ENCODE assay signal across 11 cellular contexts in genomic region chr1:184970691-184971161, GRCh38. TPM values are rescaled to one million over a fixed set of nuclear protein-coding genes. Genes with fewer than 3 reads are reported as not detected.
DNase-seq lines count a peak whose midpoint lies in the region; ATAC-seq, FAIRE-seq and TF ChIP-seq lines count a peak whose summit lies in the region.
"Had no signal": no experiment of that assay in that cellular context is flagged by ENCODE, and none has a peak within 500 bp of the region (broad histone marks: within the 10 kb centered on the region; RNA-seq: fewer than 3 reads in every experiment).

No MANE protein-coding gene starts in this region.

- no peak for TF ChIP-seq RAD21 in GM12878 (IDR thresholded peaks at IDR 0.05; ENCODE audit: insufficient read depth, low read depth, low read length)

- 34% methylated on average over 5 of the region's 5 CpGs for WGBS in GM12878 (ENCODE audit: insufficient coverage, insufficient replicate concordance, low lambda C conversion rate, missing lambda C conversion rate)

- TF ChIP-seq EP300 in GM12878 (IDR thresholded peaks at IDR 0.05; ENCODE audit: borderline replicate concordance in 1 of 2, control insufficient read depth in 1 of 2, low read depth in 2 of 2, low read length in 2 of 2) = no peak

- H3K4me3 ChIP-seq in GM12878 = 0 out of 2 replicates have a peak overlapping the region, but pooled peaks have one; percentile 3

- H3K36me3 Mint-ChIP-seq in osteocyte (ENCODE audit: unreplicated experiment) = no peaks in the 10 kb centered on the region
- no peaks in the 10 kb centered on the region for H3K36me3 Mint-ChIP-seq in mesothelial cell of epicardium

- H3K4me3 Mint-ChIP-seq in osteocyte (ENCODE audit: unreplicated experiment) = no peak overlapping the region
- H3K4me3 Mint-ChIP-seq in mesothelial cell of epicardium = no peak overlapping the region

- H3K27me3 ChIP-seq in GM12878 (replicated peaks in 1 of 2; ENCODE audit: control insufficient read depth in 2 of 2, insufficient read depth in 2 of 2, low read length in 1 of 2) = no peaks in the 10 kb centered on the region
- H3K27me3 ChIP-seq: brain microvascular endothelial cell had no signal

- H3K4me1 Mint-ChIP-seq in osteocyte (ENCODE audit: unreplicated experiment) = peaks cover 48% of the 10 kb centered on the region
- H3K4me1 Mint-ChIP-seq in mesothelial cell of epicardium = peaks cover 14% of the 10 kb centered on the region

- H3K9me3 Mint-ChIP-seq in osteocyte (ENCODE audit: unreplicated experiment) = no peaks in the 10 kb centered on the region
- H3K9me3 Mint-ChIP-seq in mesothelial cell of epicardium = no peaks in the 10 kb centered on the region

- no peak for ATAC-seq in GM12878
- no peak for ATAC-seq in GM18909 (IDR thresholded peaks at IDR 0.05; ENCODE audit: poor library complexity, unreplicated experiment)
- ATAC-seq: activated CD4-positive, CD25-positive, alpha-beta regulatory T cell treated with anti-CD3 and anti-CD28 coated beads, Interleukin-2, amount 50 U/mL, for 24 hours had no signal

- no peak overlapping the region for H3K9ac ChIP-seq in GM12878 (ENCODE audit: control insufficient read depth, insufficient read depth, low read length)

- CTCF ChIA-PET in GM12878 (lab: Yijun Ruan, JAX) = interaction anchor here (0.9 to 5.7 kb wide), 8 partner anchors 8 to 228 kb away, joined by 3 to 35 read pairs (median 4); no protein-coding TSS in a partner anchor

- peaks cover 25% of the 10 kb centered on the region for H3K4me1 ChIP-seq in GM12878 (ENCODE audit: control insufficient read depth, insufficient read depth, low read length)

- intact Hi-C loops in GM12878 (cut with micrococcal nuclease; ENCODE audit: unreplicated experiment) = loop anchor here (5.0 kb wide), 2 partner anchors 78 to 218 kb away; partner anchors contain the start of gene EDEM3

- no peaks in the 10 kb centered on the region for H4K20me1 ChIP-seq in GM12878 (ENCODE audit: control insufficient read depth, insufficient read depth)

- no peak overlapping the region for H2AFZ ChIP-seq in GM12878 (ENCODE audit: control insufficient read depth, low read depth, low read length)

- POLR2A ChIA-PET in GM12878 (lab: Charles Lee) = interaction anchor here (0.7 to 2.4 kb wide), 6 partner anchors 8 to 218 kb away, joined by 3 to 10 read pairs (median 4); no protein-coding TSS in a partner anchor

- DNase-seq in Daoy (ENCODE audit: low read depth) (peak; percentile 55), M059J (ENCODE audit: low read depth) (peak; percentile 66), GM12878 (ENCODE audit: low read depth, low spot score) (no peak), osteocyte (ENCODE audit: extremely low spot score, unreplicated experiment) (no peak), mesothelial cell of epicardium (ENCODE audit: low spot score in 2 of 2, unreplicated experiment in 2 of 2) (no peak), GDM1 (lab: John Stamatoyannopoulos, UW) (no peak), NCI-H748 treated with DMSO at 0.1 percent for 48 hours (lab: John Stamatoyannopoulos, UW) (no peak)
- DNase-seq: brain microvascular endothelial cell, head of caudate nucleus had no signal

- FAIRE-seq in GM12878 (lab: Jason Lieb, UNC) = no peak

- no peaks in the 10 kb centered on the region for H3K27me3 Mint-ChIP-seq in osteocyte (ENCODE audit: unreplicated experiment)
- H3K27me3 Mint-ChIP-seq in mesothelial cell of epicardium (ENCODE audit: low read depth) = peaks cover 36% of the 10 kb centered on the region

- RAD21 ChIA-PET in GM12878 (lab: Charles Lee; ENCODE audit: unreplicated experiment) = interaction anchor here (1.0 to 3.1 kb wide), 6 partner anchors 11 to 165 kb away, joined by 3 to 22 read pairs (median 6); no protein-coding TSS in a partner anchor

- no TSS peak for BruUV-seq in GM12878 (replicated peaks; lab: Mats Ljungman, UMichigan)

- no peaks in the 10 kb centered on the region for H3K36me3 ChIP-seq in GM12878 (ENCODE audit: control insufficient read depth in 2 of 2, insufficient read depth in 2 of 2, low read length in 1 of 2)
- H3K36me3 ChIP-seq: brain microvascular endothelial cell had no signal

- peak overlapping the region; percentile 87; the same call in 1 of the 2 replicates for H3K4me2 ChIP-seq in GM12878 (ENCODE audit: control insufficient read depth, insufficient read depth)

- SMC1A ChIA-PET in GM12878 (lab: Charles Lee; ENCODE audit: uncharacterized antibody, unreplicated experiment) = interaction anchor here (0.7 to 5.9 kb wide), 14 partner anchors 8 to 479 kb away, joined by 3 to 32 read pairs (median 12); no protein-coding TSS in a partner anchor

- peaks cover 34% of the 10 kb centered on the region for H3K79me2 ChIP-seq in GM12878 (ENCODE audit: control insufficient read depth, insufficient read depth, low read length)

- TF ChIP-seq CTCF in GM12878 (IDR thresholded peaks at IDR 0.05 in 2 of 3, conservative IDR thresholded peaks at IDR 0.05 in 1 of 3; ENCODE audit: control insufficient read depth in 2 of 3, extremely low read depth in 1 of 3, insufficient read depth in 1 of 3, low read depth in 3 of 3, low read length in 3 of 3) (no peak), osteocyte (IDR thresholded peaks at IDR 0.05) (no peak), mesothelial cell of epicardium (IDR thresholded peaks at IDR 0.05; ENCODE audit: unreplicated experiment) (no peak)

- H3K27ac Mint-ChIP-seq in osteocyte (ENCODE audit: unreplicated experiment) (peak overlapping the region; percentile 33), mesothelial cell of epicardium (no peak overlapping the region)

- no peaks in the 10 kb centered on the region for H3K9me3 ChIP-seq in GM12878 (replicated peaks; ENCODE audit: control insufficient read depth, insufficient read depth, low read length)

- in situ Hi-C loops in GM12878 (cut with MboI) = no loop called here

- no peak for TF ChIP-seq POLR2A in GM12878 (IDR thresholded peaks at IDR 0.05; ENCODE audit: low read depth, low read length)

- no peak overlapping the region for H3K27ac ChIP-seq in GM12878 (ENCODE audit: control insufficient read depth, insufficient read depth)
- H3K27ac ChIP-seq: brain microvascular endothelial cell had no signal

TF ChIP-seq in GM12878, 131 proteins besides CTCF, POLR2A, EP300 and RAD21:
- TF ChIP-seq MYC (IDR thresholded peaks at IDR 0.05; ENCODE audit: insufficient read depth, insufficient read length, insufficient replicate concordance, low read length, severe bottlenecking) (no peak), PAX8 (IDR thresholded peaks at IDR 0.05) (no peak), ZNF24 (IDR thresholded peaks at IDR 0.05) (no peak), NFIC (IDR thresholded peaks at IDR 0.05; ENCODE audit: low read depth, low read length) (peak; percentile 74; the same call in 1 of the 2 replicates), RBBP5 (conservative IDR thresholded peaks at IDR 0.05) (no peak), TCF3 (IDR thresholded peaks at IDR 0.05; ENCODE audit: borderline replicate concordance, insufficient read depth, low read depth, low read length) (no peak), TCF12 (IDR thresholded peaks at IDR 0.05; ENCODE audit: low read depth, low read length) (no peak), JUNB (IDR thresholded peaks at IDR 0.05) (peak; percentile 26; the same call in 1 of the 2 replicates), NR2F1 (conservative IDR thresholded peaks at IDR 0.05) (no peak), EED (IDR thresholded peaks at IDR 0.05; ENCODE audit: low read depth) (0 out of 2 replicates have a peak, but pooled peaks have one; percentile 31), POLR2AphosphoS5 (IDR thresholded peaks at IDR 0.05; ENCODE audit: low read length) (no peak)
- TF ChIP-seq, protein P1, sequence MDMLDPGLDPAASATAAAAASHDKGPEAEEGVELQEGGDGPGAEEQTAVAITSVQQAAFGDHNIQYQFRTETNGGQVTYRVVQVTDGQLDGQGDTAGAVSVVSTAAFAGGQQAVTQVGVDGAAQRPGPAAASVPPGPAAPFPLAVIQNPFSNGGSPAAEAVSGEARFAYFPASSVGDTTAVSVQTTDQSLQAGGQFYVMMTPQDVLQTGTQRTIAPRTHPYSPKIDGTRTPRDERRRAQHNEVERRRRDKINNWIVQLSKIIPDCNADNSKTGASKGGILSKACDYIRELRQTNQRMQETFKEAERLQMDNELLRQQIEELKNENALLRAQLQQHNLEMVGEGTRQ (IDR thresholded peaks at IDR 0.05; ENCODE audit: borderline replicate concordance, low read depth, low read length) = no peak
- TF ChIP-seq, protein P2, sequence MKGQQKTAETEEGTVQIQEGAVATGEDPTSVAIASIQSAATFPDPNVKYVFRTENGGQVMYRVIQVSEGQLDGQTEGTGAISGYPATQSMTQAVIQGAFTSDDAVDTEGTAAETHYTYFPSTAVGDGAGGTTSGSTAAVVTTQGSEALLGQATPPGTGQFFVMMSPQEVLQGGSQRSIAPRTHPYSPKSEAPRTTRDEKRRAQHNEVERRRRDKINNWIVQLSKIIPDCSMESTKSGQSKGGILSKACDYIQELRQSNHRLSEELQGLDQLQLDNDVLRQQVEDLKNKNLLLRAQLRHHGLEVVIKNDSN (IDR thresholded peaks at IDR 0.05; ENCODE audit: borderline replicate concordance, extremely low read length, insufficient read depth, low read depth, low read length) = no peak

RNA-seq across cellular contexts. Expression of gene NIBAN1, which starts 3.6 kb away (rescaled TPM):
- 15.4 and 17.4 TPM in 2 replicates for total RNA-seq in Daoy (2014; rRNA removed; shearing (Covaris generic))
- total RNA-seq in M059J (2014; rRNA removed; shearing (Covaris generic)) = 23.3 and 36.0 TPM in 2 replicates
- total RNA-seq in GM12878 (2013; cell fraction: nucleolus; rRNA removed) = 16.0 and 19.5 TPM in 2 replicates
- total RNA-seq in GM12878 (2014; rRNA removed) = 59.4 and 63.8 TPM in 2 replicates
- total RNA-seq in GM12878 (2014; rRNA removed; fragmentation: Illumina TruSeq; extraction: Trizol) = 58.9 and 59.9 TPM in 2 replicates
- 66.4 and 67.8 TPM in 2 replicates for total RNA-seq in GM12878 (2021)
- 11.4 TPM for polyA plus RNA-seq in GM12878 (2011; ENCODE audit: low read depth)
- polyA plus RNA-seq in GM12878 (2011; rRNA removed) = 14.0 and 14.3 TPM in 2 replicates
- 9.7 and 10.6 TPM in 2 replicates for polyA plus RNA-seq in GM12878 (2011; cell fraction: cytosol; rRNA removed)
- polyA plus RNA-seq in GM12878 (2011; cell fraction: nucleus; rRNA removed) = 9.3 and 16.1 TPM in 2 replicates
- polyA plus RNA-seq in GM12878 (2012) = 15.2 TPM in 2 replicates
- 62.3 and 69.0 TPM in 2 replicates for polyA plus RNA-seq in GM12878 (2014; fragmentation: Illumina TruSeq; extraction: Trizol)
- polyA plus RNA-seq in GM12878 (2014; fragmentation: Nextera tagmentation; extraction: Ambion mirVana) = 10 to 100 TPM; 11.2 to 15.1 TPM
- 40.0 and 40.9 TPM in 2 replicates for polyA plus RNA-seq in GM12878 (2014; rRNA removed)
- 10 to 100 TPM; 42.6 to 45.9 TPM for polyA plus RNA-seq in GM12878 (2016; fragmentation: Nextera tagmentation; extraction: Ambion mirVana)
- polyA minus RNA-seq in GM12878 (2011; rRNA and poly(A)+ RNA removed) = 18.1 and 19.2 TPM in 2 replicates
- 7.4 and 10.1 TPM in 2 replicates for polyA minus RNA-seq in GM12878 (2011; cell fraction: cytosol; rRNA and poly(A)+ RNA removed)
- 8.0 and 15.4 TPM in 2 replicates for polyA minus RNA-seq in GM12878 (2011; cell fraction: nucleus; rRNA and poly(A)+ RNA removed)
- total RNA-seq in osteocyte = 12.5 and 16.5 TPM in 2 replicates
- 0.38 to 0.47 TPM (median 0.45 TPM) in 3 replicates for total RNA-seq in mesothelial cell of epicardium

Comparison
In these comparisons a context has a peak if more than half of its experiments do, and no peak if none do; other contexts are left out.
1. DNase-seq: peak in Daoy (single experiment) and M059J (single experiment); none in GM12878 (single experiment), osteocyte (single experiment), mesothelial cell of epicardium (0 of 2), GDM1 (single experiment) and NCI-H748 treated with DMSO at 0.1 percent for 48 hours (single experiment).